Comparison of ENCODE assay signal across 26 cellular contexts in the genomic region with DNA sequence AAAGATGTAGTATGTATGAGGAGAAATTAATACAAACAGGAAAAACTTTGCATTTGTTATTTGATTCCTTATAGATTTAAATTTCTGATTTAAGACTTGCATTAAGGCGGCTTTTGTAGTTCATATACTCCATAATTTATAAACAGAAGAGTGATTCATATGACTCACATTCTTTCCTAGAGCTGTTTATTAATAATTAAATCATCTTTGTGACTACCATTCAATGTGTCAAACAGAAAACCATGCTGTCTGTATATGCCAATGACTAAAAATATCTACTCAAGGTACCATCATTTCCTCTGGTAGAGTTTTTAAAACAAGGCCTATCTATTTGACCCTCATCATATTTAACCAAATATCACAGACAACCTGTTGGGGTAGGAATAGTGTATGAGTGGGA.
"Had no signal": no experiment of that assay in that cellular context is flagged by ENCODE, and none has a peak within 500 bp of the region (broad histone marks: within the 10 kb centered on the region; RNA-seq: fewer than 3 reads in every experiment).

No MANE protein-coding gene starts in this region.

- H3K27ac ChIP-seq: esophagus muscularis mucosa, gastroesophageal sphincter, sigmoid colon, thoracic aorta, vagina had no signal

- H3K36me3 ChIP-seq: thoracic aorta, vagina had no signal

- H3K9me3 ChIP-seq: esophagus muscularis mucosa, gastroesophageal sphincter, sigmoid colon, thoracic aorta, vagina had no signal

- H3K9me3 Mint-ChIP-seq: activated CD4-positive, alpha-beta memory T cell treated with anti-CD3 and anti-CD28 coated beads, Interleukin-2, amount 10 ng/mL, durations not matched to agents 7 days and 5 days; activated naive CD4-positive, alpha-beta T cell treated with anti-CD3 and anti-CD28 coated beads, Interleukin-2, amount 50 U/mL, for 24 hours; activated T-helper 1 cell treated with anti-CD3 and anti-CD28 coated beads, Interleukin-12 subunit alpha, Interleukin-12 subunit beta, Interleukin-2, Interleukin-4 antibody, amounts not matched to agents 30 ng/mL and 10 ng/mL and 1 ng/mL, durations not matched to agents 14 hours and 24 hours and 36 hours; brain; dendritic cell treated with granulocyte-macrophage colony-stimulating factor and Interleukin-4, amounts not matched to agents 40 ng/mL and 50 ng/mL, for 4 days; natural killer cell treated with Interleukin-12 subunit alpha and Interleukin-12 subunit beta and Interleukin-15 and Interleukin-18, amount 100 ng/mL, for 72 hours; type B pancreatic cell had no signal

- H3K4me3 Mint-ChIP-seq: activated CD4-positive, alpha-beta memory T cell treated with anti-CD3 and anti-CD28 coated beads, Interleukin-2, amount 10 ng/mL, durations not matched to agents 7 days and 5 days; activated naive CD4-positive, alpha-beta T cell treated with anti-CD3 and anti-CD28 coated beads, Interleukin-2, amount 50 U/mL, for 24 hours; activated T-helper 1 cell treated with anti-CD3 and anti-CD28 coated beads, Interleukin-12 subunit alpha, Interleukin-12 subunit beta, Interleukin-2, Interleukin-4 antibody, amounts not matched to agents 30 ng/mL and 10 ng/mL and 1 ng/mL, durations not matched to agents 14 hours and 24 hours and 36 hours; brain; dendritic cell treated with granulocyte-macrophage colony-stimulating factor and Interleukin-4, amounts not matched to agents 40 ng/mL and 50 ng/mL, for 4 days; natural killer cell treated with Interleukin-12 subunit alpha and Interleukin-12 subunit beta and Interleukin-15 and Interleukin-18, amount 100 ng/mL, for 72 hours; T-helper 17 cell; type B pancreatic cell had no signal

- H3K4me1 ChIP-seq: gastroesophageal sphincter, sigmoid colon, vagina had no signal

- DNase-seq: activated CD4-positive, alpha-beta memory T cell treated with anti-CD3 and anti-CD28 coated beads, Interleukin-2, amount 10 ng/mL, durations not matched to agents 7 days and 5 days; activated CD4-positive, alpha-beta T cell treated with anti-CD3 and anti-CD28 coated beads for 4 hours; activated CD4-positive, CD25-positive, alpha-beta regulatory T cell; activated gamma-delta T cell; aorta; caudate nucleus; effector CD8-positive, alpha-beta T cell; head of caudate nucleus; hypothalamus; left ventricle myocardium superior; nucleus accumbens; posterior cingulate gyrus; sigmoid colon; stimulated activated CD4-positive, alpha-beta T cell treated with anti-CD3 and anti-CD28 coated beads, Interleukin-4, amount 100 ng/mL, for 24 hours; stimulated activated naive CD4-positive, alpha-beta T cell treated with Interleukin-2 at 50 U/mL for 16 hours; T-helper 17 cell had no signal

- H3K4me1 Mint-ChIP-seq: activated CD4-positive, alpha-beta memory T cell treated with anti-CD3 and anti-CD28 coated beads, Interleukin-2, amount 10 ng/mL, durations not matched to agents 7 days and 5 days had no signal

- H3K27me3 Mint-ChIP-seq: activated CD4-positive, alpha-beta memory T cell treated with anti-CD3 and anti-CD28 coated beads, Interleukin-2, amount 10 ng/mL, durations not matched to agents 7 days and 5 days; activated naive CD4-positive, alpha-beta T cell treated with anti-CD3 and anti-CD28 coated beads, Interleukin-2, amount 50 U/mL, for 24 hours; dendritic cell treated with granulocyte-macrophage colony-stimulating factor and Interleukin-4, amounts not matched to agents 40 ng/mL and 50 ng/mL, for 4 days; T-helper 17 cell; type B pancreatic cell had no signal

- H3K27me3 ChIP-seq: esophagus muscularis mucosa, gastroesophageal sphincter, sigmoid colon, vagina had no signal

- H3K36me3 Mint-ChIP-seq: activated naive CD4-positive, alpha-beta T cell treated with anti-CD3 and anti-CD28 coated beads, Interleukin-2, amount 50 U/mL, for 24 hours; natural killer cell treated with Interleukin-12 subunit alpha and Interleukin-12 subunit beta and Interleukin-15 and Interleukin-18, amount 100 ng/mL, for 72 hours had no signal

- H3K27ac Mint-ChIP-seq: activated CD4-positive, alpha-beta memory T cell treated with anti-CD3 and anti-CD28 coated beads, Interleukin-2, amount 10 ng/mL, durations not matched to agents 7 days and 5 days; activated naive CD4-positive, alpha-beta T cell treated with anti-CD3 and anti-CD28 coated beads, Interleukin-2, amount 50 U/mL, for 24 hours; activated T-helper 1 cell treated with anti-CD3 and anti-CD28 coated beads, Interleukin-12 subunit alpha, Interleukin-12 subunit beta, Interleukin-2, Interleukin-4 antibody, amounts not matched to agents 30 ng/mL and 10 ng/mL and 1 ng/mL, durations not matched to agents 14 hours and 24 hours and 36 hours; dendritic cell treated with granulocyte-macrophage colony-stimulating factor and Interleukin-4, amounts not matched to agents 40 ng/mL and 50 ng/mL, for 4 days; natural killer cell treated with Interleukin-12 subunit alpha and Interleukin-12 subunit beta and Interleukin-15 and Interleukin-18, amount 100 ng/mL, for 72 hours; type B pancreatic cell had no signal

- H3K4me3 ChIP-seq: esophagus muscularis mucosa, gastroesophageal sphincter, sigmoid colon, thoracic aorta, vagina had no signal

- ATAC-seq: gastroesophageal sphincter; left ventricle myocardium superior; natural killer cell treated with Interleukin-12 subunit alpha and Interleukin-12 subunit beta and Interleukin-15 and Interleukin-18, amount 100 ng/mL, for 72 hours; T-helper 17 cell had no signal
